ENCODE assay signal across 8 cellular contexts in genomic region chr7:133230591-133231194, GRCh38. TPM values are rescaled to one million over a fixed set of nuclear protein-coding genes. Genes with fewer than 3 reads are reported as not detected.
A peak's percentile ranks its signal among the peaks of the same experiment; 100 is the strongest.
DNase-seq lines count a peak whose midpoint lies in the region; ATAC-seq and TF ChIP-seq lines count a peak whose summit lies in the region.

No MANE protein-coding gene starts in this region.

- no peaks in the 10 kb centered on the region for H3K36me3 ChIP-seq in suprapubic skin

- 35% methylated on average over 5 of the region's 5 CpGs for WGBS in suprapubic skin

- peaks cover 11% of the 10 kb centered on the region for H3K27me3 Mint-ChIP-seq in memory B cell

- H3K27ac Mint-ChIP-seq in memory B cell = no peak overlapping the region

- peaks cover 5% of the 10 kb centered on the region for H3K27me3 ChIP-seq in suprapubic skin

- no peak overlapping the region for H3K4me3 Mint-ChIP-seq in memory B cell

- H3K4me1 ChIP-seq in suprapubic skin = no peaks in the 10 kb centered on the region

- DNase-seq in activated effector memory CD4-positive, alpha-beta T cell treated with anti-CD3 and anti-CD28 coated beads, Interleukin-2, amount 50 U/mL, for 16 hours = peak; percentile 67
- DNase-seq in activated effector memory CD4-positive, alpha-beta T cell treated with Interleukin-2 at 50 U/mL for 16 hours = no peak
- peak; percentile 82 for DNase-seq in NAMALWA (ENCODE audit: low spot score)
- peak; percentile 22 for DNase-seq in T follicular helper cell (ENCODE audit: low read depth)
- no peak for DNase-seq in coronary artery (ENCODE audit: low spot score)
- DNase-seq in memory B cell (ENCODE audit: low spot score in 2 of 2) = peak; percentile 33 to 47
- no peak for DNase-seq in suprapubic skin (ENCODE audit: low spot score in 2 of 2)

- no peaks in the 10 kb centered on the region for H3K36me3 Mint-ChIP-seq in memory B cell

- TF ChIP-seq EP300 in suprapubic skin (IDR thresholded peaks at IDR 0.05) = no peak

- no peak for TF ChIP-seq POLR2A in suprapubic skin (IDR thresholded peaks at IDR 0.05)

- H3K4me3 ChIP-seq in coronary artery = no peak overlapping the region
- H3K4me3 ChIP-seq in suprapubic skin = no peak overlapping the region

- no peaks in the 10 kb centered on the region for H3K9me3 ChIP-seq in suprapubic skin

- no peaks in the 10 kb centered on the region for H3K4me1 Mint-ChIP-seq in memory B cell

- H3K27ac ChIP-seq in coronary artery = no peak overlapping the region
- no peak overlapping the region for H3K27ac ChIP-seq in suprapubic skin

- ATAC-seq in memory B cell (ENCODE audit: low read depth) = peak; percentile 29
- no peak for ATAC-seq in HG03342 (IDR thresholded peaks at IDR 0.05; ENCODE audit: unreplicated experiment)

- no peaks in the 10 kb centered on the region for H3K9me3 Mint-ChIP-seq in memory B cell

- TF ChIP-seq CTCF in coronary artery (IDR thresholded peaks at IDR 0.05) (peak; percentile 32), suprapubic skin (IDR thresholded peaks at IDR 0.05) (peak; percentile 22 to 43)

RNA-seq across cellular contexts. Expression of gene EXOC4, which starts 22.2 kb away (rescaled TPM):
- total RNA-seq in suprapubic skin = 100 to 1,000 TPM in 1 of 4 donors, 10 to 100 TPM in 3; 60.0 to 187 (median 80.1) TPM

Comparison
In these comparisons a context has a peak if more than half of its experiments do, and no peak if none do; other contexts are left out.
1. DNase-seq: peak in activated effector memory CD4-positive, alpha-beta T cell treated with anti-CD3 and anti-CD28 coated beads, Interleukin-2, amount 50 U/mL, for 16 hours (single experiment), NAMALWA (single experiment), T follicular helper cell (single experiment) and memory B cell (2 of 2); none in activated effector memory CD4-positive, alpha-beta T cell treated with Interleukin-2 at 50 U/mL for 16 hours (single experiment), coronary artery (single experiment) and suprapubic skin (0 of 2).